In genomic region chr9:72322678-72323077, GRCh38 we compare ENCODE assay signal across 22 cellular contexts.
"Had no signal": no experiment of that assay in that cellular context is flagged by ENCODE, and none has a peak within 500 bp of the region (broad histone marks: within the 10 kb centered on the region; RNA-seq: fewer than 3 reads in every experiment).

No MANE protein-coding gene starts in this region.

- ATAC-seq: foreskin keratinocyte; left cardiac atrium; naive thymus-derived CD4-positive, alpha-beta T cell; stimulated activated naive B cell treated with anti-CD40 and anti-IgM and Interleukin-4, amounts not matched to agents 10 μg/mL and 1 μg/mL and 100 μg/mL, for 72 hours; stimulated activated naive CD8-positive, alpha-beta T cell treated with anti-CD3 and anti-CD28 coated beads, Interleukin-15, amount 100 ng/mL, for 72 hours had no signal

- H3K27me3 ChIP-seq: dorsolateral prefrontal cortex, foreskin keratinocyte, spleen, vagina had no signal

- DNase-seq: cortex of kidney; dorsolateral prefrontal cortex; effector CD8-positive, alpha-beta T cell; kidney; left cardiac atrium; left ventricle myocardium superior; mammary epithelial cell; naive thymus-derived CD4-positive, alpha-beta T cell; nephron progenitor cell; psoas muscle; retina; spleen; stimulated activated CD4-positive, alpha-beta T cell treated with anti-CD3 and anti-CD28 coated beads, Interleukin-15, amount 100 ng/mL, for 24 hours; stimulated activated CD4-positive, alpha-beta T cell treated with anti-CD3 and anti-CD28 coated beads, Interleukin-1b, Interleukin-23, amount 100 ng/mL, for 48 hours; stimulated activated CD4-positive, alpha-beta T cell treated with anti-CD3 and anti-CD28 coated beads, Interleukin-4, amount 100 ng/mL, for 4 hours; stimulated activated naive B cell treated with anti-CD40 and anti-IgM and Interleukin-4, amounts not matched to agents 10 μg/mL and 1 μg/mL and 100 μg/mL, for 72 hours; stimulated activated naive CD8-positive, alpha-beta T cell treated with anti-CD3 and anti-CD28 coated beads, Interleukin-15, amount 100 ng/mL, for 72 hours had no signal

- H3K4me1 ChIP-seq: foreskin keratinocyte, parathyroid adenoma, psoas muscle, spleen, vagina had no signal

- H3K27ac ChIP-seq: dorsolateral prefrontal cortex, epithelial cell of prostate, foreskin keratinocyte, parathyroid adenoma, psoas muscle, spleen, thoracic aorta, vagina had no signal

- H3K9me3 ChIP-seq: psoas muscle, spleen, thoracic aorta, vagina had no signal

- H3K36me3 ChIP-seq: spleen, thoracic aorta, vagina had no signal

- H3K4me3 ChIP-seq: dorsolateral prefrontal cortex, psoas muscle, spleen, thoracic aorta, vagina had no signal
